In the genomic region with DNA sequence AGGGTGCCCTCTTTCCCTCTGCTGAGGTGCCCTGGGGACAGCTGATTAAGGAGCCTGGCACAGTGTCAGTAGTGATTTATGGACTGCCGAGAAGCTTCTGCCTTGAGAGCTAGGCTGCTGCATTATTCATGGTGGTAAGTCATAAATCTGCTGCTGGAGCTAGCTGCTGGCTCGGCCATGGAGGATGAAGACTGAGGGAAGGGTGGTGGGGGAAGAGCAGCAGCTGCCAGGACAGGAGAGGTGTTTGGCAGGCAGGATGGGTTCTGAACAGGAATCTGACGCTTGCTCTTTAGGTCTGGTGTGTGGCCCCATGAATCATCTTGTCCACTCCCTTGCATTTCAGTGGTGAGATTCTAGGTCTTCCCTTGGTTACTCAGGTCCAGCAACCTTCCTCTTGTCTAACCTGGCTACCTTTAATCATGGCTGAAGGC, we compare ENCODE assay signal across 13 cellular contexts.
A peak's percentile ranks its signal among the peaks of the same experiment; 100 is the strongest.
DNase-seq lines count a peak whose midpoint lies in the region; ATAC-seq, FAIRE-seq and TF ChIP-seq lines count a peak whose summit lies in the region.
"Had no signal": no experiment of that assay in that cellular context is flagged by ENCODE, and none has a peak within 500 bp of the region (broad histone marks: within the 10 kb centered on the region; RNA-seq: fewer than 3 reads in every experiment).

No MANE protein-coding gene starts in this region.

- no peak for FAIRE-seq in frontal cortex (lab: Jason Lieb, UNC)

- H3K4me1 ChIP-seq in PC-9 (replicated peaks; ENCODE audit: insufficient read depth) (peaks cover 69% of the 10 kb centered on the region), psoas muscle (peaks cover 52% of the 10 kb centered on the region), lower lobe of right lung (peaks cover 25% of the 10 kb centered on the region)

- CTCF ChIA-PET in PC-9 (lab: Charles Lee): interaction anchor here (0.6 to 1.5 kb wide), 2 partner anchors 8 to 48 kb away, joined by 3 to 4 read pairs; no protein-coding TSS in a partner anchor

- POLR2A ChIA-PET in PC-9 (lab: Charles Lee; ENCODE audit: unreplicated experiment): interaction anchor here (0.6 kb wide), 1 partner anchor 35 kb away, joined by 5 read pairs; no protein-coding TSS in a partner anchor

- ATAC-seq in psoas muscle: peak; percentile 83 to 92 (median 88)
- no peak for ATAC-seq in lower lobe of right lung
- ATAC-seq: T-helper 17 cell had no signal

- no peaks in the 10 kb centered on the region for H3K36me3 ChIP-seq in PC-9 (ENCODE audit: low read depth)
- no peaks in the 10 kb centered on the region for H3K36me3 ChIP-seq in psoas muscle (ENCODE audit: insufficient read depth in 1 of 2, low read depth in 1 of 2)
- no peaks in the 10 kb centered on the region for H3K36me3 ChIP-seq in lower lobe of right lung
- H3K36me3 ChIP-seq: cardiac muscle cell had no signal

- TF ChIP-seq CTCF in PC-9 (conservative IDR thresholded peaks at IDR 0.05) (no peak), psoas muscle (IDR thresholded peaks at IDR 0.05) (no peak), lower lobe of right lung (IDR thresholded peaks at IDR 0.05) (no peak)

- H3K4me2 ChIP-seq in PC-9: peak overlapping the region; percentile 79

- no peaks in the 10 kb centered on the region for H3K9me2 ChIP-seq in PC-9 (ENCODE audit: insufficient read depth)

- 20 to 33% (median 20%) methylated on average over 3 of the region's 3 CpGs for WGBS in psoas muscle, 3 donors

- no peaks in the 10 kb centered on the region for H4K20me1 ChIP-seq in PC-9 (ENCODE audit: insufficient read depth)

- H3K27me3 ChIP-seq in PC-9 (ENCODE audit: insufficient read depth, low read depth) (no peaks in the 10 kb centered on the region), psoas muscle (ENCODE audit: insufficient read depth in 3 of 3, low read length in 2 of 3) (no peaks in the 10 kb centered on the region), lower lobe of right lung (ENCODE audit: low read depth) (no peaks in the 10 kb centered on the region)
- H3K27me3 ChIP-seq: cardiac muscle cell had no signal

- DNase-seq in GM04504 (ENCODE audit: low read depth) (peak; percentile 66), PC-9 (peak; percentile 73 to 96), dermis microvascular lymphatic vessel endothelial cell (ENCODE audit: low read depth in 2 of 2) (peak; percentile 33 to 84), psoas muscle (peak; percentile 43 to 80), lower lobe of right lung (no peak), cortex of kidney (lab: John Stamatoyannopoulos, UW) (no peak), frontal cortex (ENCODE audit: low spot score in 2 of 2) (no peak)
- DNase-seq: activated CD4-positive, alpha-beta memory T cell treated with anti-CD3 and anti-CD28 coated beads, Interleukin-2, amount 10 ng/mL, durations not matched to agents 7 days and 5 days; activated gamma-delta T cell; CD4-positive, alpha-beta T cell; NCI-H2029; T-helper 17 cell had no signal

- H3K9me3 ChIP-seq in PC-9 (ENCODE audit: insufficient read depth, low read depth): peaks cover 5% of the 10 kb centered on the region; the same call in 1 of the 2 replicates
- no peaks in the 10 kb centered on the region for H3K9me3 ChIP-seq in psoas muscle
- no peaks in the 10 kb centered on the region for H3K9me3 ChIP-seq in lower lobe of right lung

- peaks cover 58% of the 10 kb centered on the region for H3F3A ChIP-seq in PC-9 (ENCODE audit: insufficient read depth, low read depth)

- H2AFZ ChIP-seq in PC-9: no peak overlapping the region

- no peaks in the 10 kb centered on the region for H3K79me2 ChIP-seq in PC-9 (ENCODE audit: low read depth)

- intact Hi-C loops in PC-9 (cut with micrococcal nuclease; ENCODE audit: unreplicated experiment): loop anchor here (5.0 to 10.0 kb wide), 4 partner anchors 48 to 398 kb away; a partner anchor contains a TSS
- intact Hi-C loops in psoas muscle (cut with DNase I): loop anchor here in 1 of 2 donors (5.0 kb wide), 1 partner anchor 47 kb away; no protein-coding TSS in a partner anchor
- intact Hi-C loops in lower lobe of right lung (cut with DNase I): no loop called here

- BruUV-seq in PC-9 (replicated peaks; lab: Mats Ljungman, UMichigan): no TSS peak

- H3K27ac ChIP-seq in PC-9 (peak overlapping the region; percentile 67), psoas muscle (peak overlapping the region; percentile 72), lower lobe of right lung (no peak overlapping the region)
- H3K27ac ChIP-seq: cardiac muscle cell had no signal

- H3K4me3 ChIP-seq in PC-9: no peak overlapping the region
- H3K4me3 ChIP-seq in psoas muscle: no peak overlapping the region
- no peak overlapping the region for H3K4me3 ChIP-seq in lower lobe of right lung
- H3K4me3 ChIP-seq: cardiac muscle cell had no signal

Comparison
In these comparisons a context has a peak if more than half of its experiments do, and no peak if none do; other contexts are left out.
1. DNase-seq: peak in GM04504 (single experiment), PC-9 (2 of 2), dermis microvascular lymphatic vessel endothelial cell (2 of 2) and psoas muscle (2 of 2); none in lower lobe of right lung (single experiment), cortex of kidney (single experiment) and frontal cortex (0 of 2).
2. ATAC-seq: peak in psoas muscle (4 of 4); none in lower lobe of right lung (0 of 2).